ENCODE assay signal across 10 cellular contexts in the genomic region with DNA sequence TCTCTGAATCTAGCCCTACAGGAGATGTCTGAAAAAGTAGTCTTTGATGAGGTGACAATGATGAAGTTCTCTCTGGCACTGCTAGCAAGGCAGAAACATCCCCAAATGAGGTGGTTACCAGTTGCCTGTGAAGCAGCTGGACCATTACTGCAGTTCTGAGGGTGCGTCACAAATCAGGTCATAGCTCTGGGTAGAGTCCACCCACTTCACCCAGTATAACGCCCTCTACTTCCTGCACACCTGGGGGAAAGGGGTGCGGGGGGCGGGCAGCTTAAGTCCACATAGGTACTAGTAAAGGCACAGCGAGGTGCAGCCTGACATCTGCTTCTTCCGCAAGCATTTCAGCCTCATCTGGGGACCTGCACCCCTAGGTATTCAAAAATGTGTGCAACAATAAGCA. TPM values are rescaled to one million over a fixed set of nuclear protein-coding genes. Genes with fewer than 3 reads are reported as not detected.
DNase-seq lines count a peak whose midpoint lies in the region; ATAC-seq and TF ChIP-seq lines count a peak whose summit lies in the region.
"Had no signal": no experiment of that assay in that cellular context is flagged by ENCODE, and none has a peak within 500 bp of the region (broad histone marks: within the 10 kb centered on the region; RNA-seq: fewer than 3 reads in every experiment).

No MANE protein-coding gene starts in this region.

- H3K4me3 ChIP-seq in mucosa of descending colon: no peak overlapping the region

- intact Hi-C loops in mucosa of descending colon (cut with DNase I, micrococcal nuclease) (no loop called here), posterior vena cava (cut with DNase I) (no loop called here)

- H3K36me3 ChIP-seq in mucosa of descending colon (ENCODE audit: low read depth): no peaks in the 10 kb centered on the region

- DNase-seq in stimulated activated CD4-positive, alpha-beta T cell treated with anti-CD3 and anti-CD28 coated beads, Interleukin-12 subunit alpha, Interleukin-12 subunit beta, amount 100 ng/mL, for 48 hours (ENCODE audit: low read depth in 2 of 3, low spot score in 1 of 3): peak; percentile 18 to 56 (median 50)
- no peak for DNase-seq in stimulated activated CD4-positive, alpha-beta T cell treated with anti-CD3 and anti-CD28 coated beads, Interleukin-12 subunit alpha, Interleukin-12 subunit beta, amount 100 ng/mL, for 4 hours
- peak; percentile 74 to 78 for DNase-seq in activated T-cell treated with anti-CD3 and anti-CD28 coated beads, Interleukin-2, amount 50 U/mL, for 48 hours
- DNase-seq in mucosa of descending colon: peak in 2 of 3 donors; percentile 20 to 55
- no peak for DNase-seq in posterior vena cava (ENCODE audit: low spot score)
- no peak for DNase-seq in NCI-H226
- DNase-seq in NCI-H82 treated with DMSO at 0.1 percent for 48 hours (lab: John Stamatoyannopoulos, UW; ENCODE audit: unreplicated experiment): no peak
- DNase-seq in epidermal melanocyte (ENCODE audit: insufficient read length, low spot score): no peak
- DNase-seq: NCI-H187, SHP77 treated with DMSO at 0.1 percent for 48 hours had no signal

- peaks cover 3% of the 10 kb centered on the region for H3K4me1 ChIP-seq in mucosa of descending colon (ENCODE audit: low read depth)

- TF ChIP-seq CTCF in mucosa of descending colon (IDR thresholded peaks at IDR 0.05): no peak

- ATAC-seq in mucosa of descending colon: peak; percentile 64

- no peaks in the 10 kb centered on the region for H3K9me3 ChIP-seq in mucosa of descending colon

RNA-seq across cellular contexts. Expression of a gene that starts 13.4 kb away (rescaled TPM):
- 10 to 100 TPM; 31.2 to 87.9 (median 49.7) TPM for total RNA-seq in mucosa of descending colon
- 10 to 100 TPM; 10.8 to 10.9 TPM for total RNA-seq in posterior vena cava

Comparison
In these comparisons a context has a peak if more than half of its experiments do, and no peak if none do; other contexts are left out.
1. DNase-seq: peak in stimulated activated CD4-positive, alpha-beta T cell treated with anti-CD3 and anti-CD28 coated beads, Interleukin-12 subunit alpha, Interleukin-12 subunit beta, amount 100 ng/mL, for 48 hours (3 of 3), activated T-cell treated with anti-CD3 and anti-CD28 coated beads, Interleukin-2, amount 50 U/mL, for 48 hours (2 of 2) and mucosa of descending colon (2 of 3); none in stimulated activated CD4-positive, alpha-beta T cell treated with anti-CD3 and anti-CD28 coated beads, Interleukin-12 subunit alpha, Interleukin-12 subunit beta, amount 100 ng/mL, for 4 hours (single experiment), posterior vena cava (single experiment), NCI-H226 (single experiment), NCI-H82 treated with DMSO at 0.1 percent for 48 hours (single experiment) and epidermal melanocyte (single experiment).